ENCODE assay signal across 22 cellular contexts in genomic region chr11:110929129-110929528, GRCh38.
"Had no signal": no experiment of that assay in that cellular context is flagged by ENCODE, and none has a peak within 500 bp of the region (broad histone marks: within the 10 kb centered on the region; RNA-seq: fewer than 3 reads in every experiment).

No MANE protein-coding gene starts in this region.

- H3K36me3 ChIP-seq: esophagus squamous epithelium, left lung, prostate gland, sigmoid colon, tibial artery had no signal

- DNase-seq: cerebellar nuclear complex; dorsolateral prefrontal cortex; effector CD4-positive, alpha-beta T cell; esophagus squamous epithelium; foreskin melanocyte; left cardiac atrium; left lung; mesendoderm; midbrain; naive thymus-derived CD4-positive, alpha-beta T cell; nucleus accumbens; right cardiac atrium; sigmoid colon; stimulated activated CD4-positive, alpha-beta T cell treated with anti-CD3 and anti-CD28 coated beads, Interleukin-2, amount 100 ng/mL, for 24 hours; stimulated activated CD4-positive, alpha-beta T cell treated with anti-CD3 and anti-CD28 coated beads, Interleukin-4, amount 100 ng/mL, for 24 hours; stimulated activated naive CD8-positive, alpha-beta T cell treated with anti-CD3 and anti-CD28 coated beads, Interleukin-15, Interleukin-2, amounts not matched to agents 100 U/mL and 50 U/mL, for 24 hours; substantia nigra; testis; tibial artery had no signal

- H3K27ac ChIP-seq: dorsolateral prefrontal cortex, epithelial cell of prostate, esophagus squamous epithelium, left lung, prostate gland, sigmoid colon, testis, tibial artery had no signal

- H3K4me3 ChIP-seq: dorsolateral prefrontal cortex, esophagus squamous epithelium, left lung, prostate gland, sigmoid colon, testis, tibial artery had no signal

- H3K27me3 ChIP-seq: dorsolateral prefrontal cortex, esophagus squamous epithelium, left lung, sigmoid colon, testis, tibial artery had no signal

- ATAC-seq: left cardiac atrium; left lung; naive thymus-derived CD4-positive, alpha-beta T cell; right cardiac atrium; stimulated activated effector memory CD8-positive, alpha-beta T cell treated with anti-CD3 and anti-CD28 coated beads, Interleukin-12 subunit alpha, Interleukin-12 subunit beta, amount 100 ng/mL, for 72 hours; stimulated activated naive CD8-positive, alpha-beta T cell treated with anti-CD3 and anti-CD28 coated beads, Interleukin-15, Interleukin-2, amounts not matched to agents 100 U/mL and 50 U/mL, for 24 hours had no signal
